8 cellular contexts compared by ENCODE assay signal in genomic region chr3:119934250-119934649, GRCh38.
"Had no signal": no experiment of that assay in that cellular context is flagged by ENCODE, and none has a peak within 500 bp of the region (broad histone marks: within the 10 kb centered on the region; RNA-seq: fewer than 3 reads in every experiment).

No MANE protein-coding gene starts in this region.

- FAIRE-seq: H1, H54, HTR-8/SVneo had no signal

- H3K9ac ChIP-seq: KMS-11 had no signal

- H3K4me2 ChIP-seq: GM23338, KMS-11 had no signal

- DNase-seq: H9, HCEC 1CT, KBM-7 had no signal

- H3K27ac ChIP-seq: KMS-11 had no signal

- ATAC-seq: GM23338 had no signal

- H3K4me3 ChIP-seq: GM23338 had no signal

- H2AFZ ChIP-seq: GM23338 had no signal
